In the genomic region with DNA sequence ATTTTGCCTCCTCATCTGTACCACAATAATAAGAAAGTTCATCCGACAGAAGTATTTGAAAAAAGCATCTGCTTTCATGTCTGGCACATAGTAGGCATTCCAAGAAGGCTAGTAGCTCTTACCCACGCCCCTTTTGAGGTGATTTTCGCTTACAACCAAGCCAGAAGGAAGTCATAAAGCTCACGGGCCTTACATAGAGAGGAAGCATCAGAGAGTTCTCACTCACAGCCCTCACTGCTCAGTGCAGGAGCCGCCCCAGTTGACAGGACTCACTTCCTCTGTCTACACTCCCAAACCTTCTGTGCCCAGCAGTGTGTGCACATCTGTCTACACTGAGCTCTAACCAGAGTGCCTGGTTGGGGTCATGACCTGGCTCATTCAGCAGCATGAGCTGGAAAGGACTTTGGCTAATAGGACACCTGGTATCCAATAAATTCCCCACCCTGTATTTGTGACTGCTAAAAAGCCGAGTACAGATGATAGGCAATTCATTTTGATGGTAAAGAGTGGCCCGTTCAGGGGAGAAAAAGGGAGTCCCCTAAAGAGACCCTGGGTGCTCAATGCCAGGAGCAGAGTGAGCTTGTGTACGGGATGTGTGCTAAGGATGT, we compare ENCODE assay signal across 8 cellular contexts. TPM values are rescaled to one million over a fixed set of nuclear protein-coding genes. Genes with fewer than 3 reads are reported as not detected.
DNase-seq lines count a peak whose midpoint lies in the region; ATAC-seq and TF ChIP-seq lines count a peak whose summit lies in the region.

No MANE protein-coding gene starts in this region.

- DNase-seq in GM12865 (ENCODE audit: low read depth) (peak; percentile 88), MG63 (no peak), NCI-H1048 (lab: John Stamatoyannopoulos, UW) (no peak), NCI-H1436 treated with DMSO at 0.1 percent for 48 hours (lab: John Stamatoyannopoulos, UW) (no peak), foreskin melanocyte (no peak)
- no peak for DNase-seq in activated naive CD4-positive, alpha-beta T cell treated with anti-CD3 and anti-CD28 coated beads, Interleukin-2, amount 50 U/mL, for 72 hours (ENCODE audit: low spot score in 2 of 2)

- TF ChIP-seq CTCF in GM12865 (IDR thresholded peaks at IDR 0.05; ENCODE audit: insufficient read depth, low read depth, low read length, missing control alignments) = no peak

- peak overlapping the region; percentile 35 for H3K4me3 ChIP-seq in GM12865 (ENCODE audit: low read depth, low read length)
- no peak overlapping the region for H3K4me3 ChIP-seq in MG63

- ATAC-seq in GM21390 (IDR thresholded peaks at IDR 0.05; ENCODE audit: unreplicated experiment) = peak; percentile 36
- ATAC-seq in activated naive CD4-positive, alpha-beta T cell treated with anti-CD3 and anti-CD28 coated beads, Interleukin-2, amount 50 U/mL, for 72 hours = peak; percentile 36 to 56

- H3K4me1 Mint-ChIP-seq in IgD-negative memory B cell = peaks cover 38 to 41% (median 39%) of the 10 kb centered on the region in 3 donors

- no peaks in the 10 kb centered on the region for H3K9me3 ChIP-seq in MG63

- H3K4me3 Mint-ChIP-seq in IgD-negative memory B cell = peak overlapping the region; percentile 42 to 91 (median 78)

- peak overlapping the region; percentile 77 to 97 (median 91) for H3K27ac Mint-ChIP-seq in IgD-negative memory B cell
- H3K27ac Mint-ChIP-seq in activated naive CD4-positive, alpha-beta T cell treated with anti-CD3 and anti-CD28 coated beads, Interleukin-2, amount 50 U/mL, for 72 hours = peak overlapping the region; percentile 53 to 82

- no peaks in the 10 kb centered on the region for H3K9me3 Mint-ChIP-seq in IgD-negative memory B cell
- no peaks in the 10 kb centered on the region for H3K9me3 Mint-ChIP-seq in activated naive CD4-positive, alpha-beta T cell treated with anti-CD3 and anti-CD28 coated beads, Interleukin-2, amount 50 U/mL, for 72 hours

- H3K27me3 ChIP-seq in MG63 = no peaks in the 10 kb centered on the region

- H3K27me3 Mint-ChIP-seq in IgD-negative memory B cell = peaks cover 1% of the 10 kb centered on the region

- H3K36me3 ChIP-seq in MG63 = no peaks in the 10 kb centered on the region

- no peaks in the 10 kb centered on the region for H3K36me3 Mint-ChIP-seq in IgD-negative memory B cell
- no peaks in the 10 kb centered on the region for H3K36me3 Mint-ChIP-seq in activated naive CD4-positive, alpha-beta T cell treated with anti-CD3 and anti-CD28 coated beads, Interleukin-2, amount 50 U/mL, for 72 hours

RNA-seq across cellular contexts. Expression of a gene that starts 36.8 kb away (rescaled TPM):
- 8.6 TPM for polyA plus RNA-seq in IgD-negative memory B cell
- 1 to 10 TPM; 7.8 to 9.3 TPM for total RNA-seq in activated naive CD4-positive, alpha-beta T cell treated with anti-CD3 and anti-CD28 coated beads, Interleukin-2, amount 50 U/mL, for 72 hours
- total RNA-seq in MG63 (2014; rRNA removed; shearing (Covaris generic); ENCODE audit: low replicate concordance) = 5.8 and 6.3 TPM in 2 replicates
